19 cellular contexts compared by ENCODE assay signal in the genomic region with DNA sequence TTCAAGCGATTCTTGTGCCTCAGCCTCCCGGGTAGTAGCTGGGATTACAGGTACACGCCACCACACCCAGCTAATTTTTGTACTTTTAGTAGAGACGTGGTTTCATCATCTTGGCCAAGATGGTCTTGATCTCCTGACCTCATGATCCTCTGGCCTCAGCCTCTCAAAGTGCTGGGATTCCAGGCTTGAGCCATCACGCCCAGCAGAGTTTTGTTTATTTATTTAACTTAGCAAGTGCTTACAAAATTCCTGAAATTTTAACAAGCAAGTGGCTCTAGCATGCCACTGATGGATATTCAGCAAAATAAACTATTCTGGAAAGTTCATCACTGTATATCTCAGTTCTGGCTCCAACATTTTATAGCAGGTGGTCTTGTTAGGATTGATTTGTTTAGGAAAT.
"Had no signal": no experiment of that assay in that cellular context is flagged by ENCODE, and none has a peak within 500 bp of the region (broad histone marks: within the 10 kb centered on the region; RNA-seq: fewer than 3 reads in every experiment).

No MANE protein-coding gene starts in this region.

- H3K4me3 ChIP-seq: body of pancreas, cardiac muscle cell, psoas muscle, right atrium auricular region, upper lobe of left lung had no signal

- H3K27me3 ChIP-seq: body of pancreas, cardiac muscle cell, right atrium auricular region, upper lobe of left lung had no signal

- H3K27ac ChIP-seq: body of pancreas, cardiac muscle cell, psoas muscle, right atrium auricular region, upper lobe of left lung had no signal

- DNase-seq: activated B cell treated with CpG ODN at 0.5 μM for 24 hours; activated CD4-positive, alpha-beta memory T cell treated with anti-CD3 and anti-CD28 coated beads for 36 hours; activated CD4-positive, alpha-beta T cell treated with anti-CD3 and anti-CD28 coated beads for 48 hours; activated effector memory CD4-positive, alpha-beta T cell treated with Interleukin-2 at 50 U/mL for 16 hours; activated naive CD4-positive, alpha-beta T cell treated with anti-CD3 and anti-CD28 coated beads for 36 hours; activated T-cell treated with anti-CD3 and anti-CD28 coated beads, Interleukin-2, amount 50 U/mL, for 72 hours; body of pancreas; effector CD4-positive, alpha-beta T cell; head of caudate nucleus; hypothalamus; left ventricle myocardium superior; mammary epithelial cell; psoas muscle; stimulated activated CD4-positive, alpha-beta T cell treated with anti-CD3 and anti-CD28 coated beads, Interleukin-4, amount 100 ng/mL, for 4 hours; stimulated activated naive CD8-positive, alpha-beta T cell treated with anti-CD3 and anti-CD28 coated beads, Interleukin-15, Interleukin-2, amounts not matched to agents 100 U/mL and 50 U/mL, for 24 hours; upper lobe of left lung had no signal

- H3K9me3 ChIP-seq: body of pancreas, psoas muscle, right atrium auricular region, upper lobe of left lung had no signal

- H3K4me1 ChIP-seq: body of pancreas, psoas muscle, right atrium auricular region, upper lobe of left lung had no signal

- ATAC-seq: activated T-cell treated with anti-CD3 and anti-CD28 coated beads, Interleukin-2, amount 50 U/mL, for 72 hours; body of pancreas; left ventricle myocardium superior; natural killer cell treated with Interleukin-12 subunit alpha and Interleukin-12 subunit beta and Interleukin-15 and Interleukin-18, amount 100 ng/mL, for 72 hours; psoas muscle; stimulated activated naive CD8-positive, alpha-beta T cell treated with anti-CD3 and anti-CD28 coated beads, Interleukin-15, Interleukin-2, amounts not matched to agents 100 U/mL and 50 U/mL, for 24 hours had no signal

- H3K36me3 ChIP-seq: cardiac muscle cell, right atrium auricular region, upper lobe of left lung had no signal
